8 cellular contexts compared by ENCODE assay signal in genomic region chr12:121296618-121297476, GRCh38. TPM values are rescaled to one million over a fixed set of nuclear protein-coding genes. Genes with fewer than 3 reads are reported as not detected.
DNase-seq lines count a peak whose midpoint lies in the region; ATAC-seq and TF ChIP-seq lines count a peak whose summit lies in the region.

Gene CAMKK2 (minus strand): TSS chr12:121296709. CDS start chr12:121274526, 22,183 bp downstream.

- no peaks in the 10 kb centered on the region for H3K9me3 ChIP-seq in parathyroid adenoma (ENCODE audit: control insufficient read depth, low read length)
- H3K9me3 ChIP-seq in thyroid gland: no peaks in the 10 kb centered on the region

- peak within 1 kb of the TSS; percentile 85 for H3K27ac Mint-ChIP-seq in activated naive CD8-positive, alpha-beta T cell treated with anti-CD3 and anti-CD28 coated beads, Interleukin-2, amount 10 ng/mL, durations not matched to agents 7 days and 5 days

- intact Hi-C loops in Right ventricle myocardium superior (cut with DNase I): no loop called here
- intact Hi-C loops in thyroid gland (cut with DNase I): no loop called here

- 0 to 1% methylated on average over 24 to 40 of the region's 104 CpGs for WGBS in thyroid gland, 2 donors

- H3K4me1 Mint-ChIP-seq in activated naive CD8-positive, alpha-beta T cell treated with anti-CD3 and anti-CD28 coated beads, Interleukin-2, amount 10 ng/mL, durations not matched to agents 7 days and 5 days: peaks cover 18% of the 10 kb centered on the region

- peak within 1 kb of the TSS; percentile 67 for H3K9ac ChIP-seq in parathyroid adenoma

- H3K4me1 ChIP-seq in parathyroid adenoma: no peaks in the 10 kb centered on the region
- peaks cover 8 to 24% of the 10 kb centered on the region in 2 donors for H3K4me1 ChIP-seq in thyroid gland

- peak within 1 kb of the TSS; percentile 93 for H2AFZ ChIP-seq in parathyroid adenoma

- no peaks in the 10 kb centered on the region for H3K27me3 ChIP-seq in parathyroid adenoma (ENCODE audit: control insufficient read depth, insufficient read depth, low read length)
- no peaks in the 10 kb centered on the region for H3K27me3 ChIP-seq in thyroid gland

- peak within 1 kb of the TSS; percentile 91 for H3K4me3 Mint-ChIP-seq in activated naive CD8-positive, alpha-beta T cell treated with anti-CD3 and anti-CD28 coated beads, Interleukin-2, amount 10 ng/mL, durations not matched to agents 7 days and 5 days

- POLR2A ChIA-PET in activated naive CD8-positive, alpha-beta T cell treated with anti-CD3 and anti-CD28 coated beads, Interleukin-2, amount 10 ng/mL, durations not matched to agents 7 days and 5 days (lab: Charles Lee): interaction anchor here (0.6 to 3.0 kb wide), 9 partner anchors 11 to 157 kb away, joined by 3 to 16 read pairs (median 5); partner anchors contain the start of gene RNF34

- TF ChIP-seq CTCF in GM10266 (IDR thresholded peaks at IDR 0.05; ENCODE audit: control insufficient read depth, insufficient read depth, low read depth, missing control alignments) (peak; percentile 40), HFF-Myc (IDR thresholded peaks at IDR 0.05; ENCODE audit: low read depth, low read length, missing control alignments) (no peak), NB4 (IDR thresholded peaks at IDR 0.05; ENCODE audit: low read depth, low read length) (peak; percentile 22), parathyroid adenoma (IDR thresholded peaks at IDR 0.05) (peak; percentile 23), thyroid gland (IDR thresholded peaks at IDR 0.05) (peak in 2 of 6 experiments; percentile 23 to 24)

- no peaks in the 10 kb centered on the region for H3K36me3 ChIP-seq in parathyroid adenoma (ENCODE audit: control insufficient read depth, insufficient read depth, low read length)
- no peaks in the 10 kb centered on the region for H3K36me3 ChIP-seq in thyroid gland

- no peaks in the 10 kb centered on the region for H3K36me3 Mint-ChIP-seq in activated naive CD8-positive, alpha-beta T cell treated with anti-CD3 and anti-CD28 coated beads, Interleukin-2, amount 10 ng/mL, durations not matched to agents 7 days and 5 days

- no peaks in the 10 kb centered on the region for H3K9me3 Mint-ChIP-seq in activated naive CD8-positive, alpha-beta T cell treated with anti-CD3 and anti-CD28 coated beads, Interleukin-2, amount 10 ng/mL, durations not matched to agents 7 days and 5 days

- DNase-seq in GM10266 (ENCODE audit: extremely low spot score): peak; percentile 99
- no peak for DNase-seq in HFF-Myc (ENCODE audit: extremely low read depth, low read depth)
- peak; percentile 94 for DNase-seq in NB4 (ENCODE audit: low read depth)
- peak; percentile 62 to 79 for DNase-seq in SW 1271 (lab: John Stamatoyannopoulos, UW)
- DNase-seq in activated naive CD8-positive, alpha-beta T cell treated with anti-CD3 and anti-CD28 coated beads, Interleukin-2, amount 10 ng/mL, durations not matched to agents 7 days and 5 days: peak; percentile 98
- DNase-seq in Right ventricle myocardium superior: peak; percentile 91
- peak; percentile 74 to 83 for DNase-seq in thyroid gland

- ATAC-seq in activated naive CD8-positive, alpha-beta T cell treated with anti-CD3 and anti-CD28 coated beads, Interleukin-2, amount 10 ng/mL, durations not matched to agents 7 days and 5 days (ENCODE audit: low read depth): peak; percentile 87
- peak; percentile 97 for ATAC-seq in Right ventricle myocardium superior (ENCODE audit: poor library complexity)

- H3K4me3 ChIP-seq in HFF-Myc (replicated peaks; ENCODE audit: low read depth, low read length): peak within 1 kb of the TSS; percentile 88
- peak within 1 kb of the TSS; percentile 83 for H3K4me3 ChIP-seq in NB4 (ENCODE audit: low read depth, low read length)
- peak within 1 kb of the TSS; percentile 83 for H3K4me3 ChIP-seq in parathyroid adenoma (ENCODE audit: low read depth, low read length)
- peak within 1 kb of the TSS; percentile 92 to 99 (median 94) for H3K4me3 ChIP-seq in thyroid gland (replicated peaks in 1 of 3)

- peak within 1 kb of the TSS; percentile 64 for H3K27ac ChIP-seq in parathyroid adenoma
- H3K27ac ChIP-seq in thyroid gland: peak within 1 kb of the TSS; percentile 77 to 92 (median 81)

- peaks cover 8% of the 10 kb centered on the region for H3K79me2 ChIP-seq in parathyroid adenoma

- peaks cover 2% of the 10 kb centered on the region for H3K27me3 Mint-ChIP-seq in activated naive CD8-positive, alpha-beta T cell treated with anti-CD3 and anti-CD28 coated beads, Interleukin-2, amount 10 ng/mL, durations not matched to agents 7 days and 5 days

- TF ChIP-seq POLR2A in NB4 (IDR thresholded peaks at IDR 0.05; ENCODE audit: extremely low read depth, insufficient read length): peak; percentile 67
- peak in 1 of 2 donors; percentile 72 for TF ChIP-seq POLR2A in thyroid gland (IDR thresholded peaks at IDR 0.05)

- peak within 1 kb of the TSS; percentile 94 for H3K4me2 ChIP-seq in parathyroid adenoma (ENCODE audit: low read length)

RNA-seq across cellular contexts. Expression of gene CAMKK2, which starts in this region (rescaled TPM):
- 10 to 100 TPM; 27.0 to 29.2 TPM for total RNA-seq in activated naive CD8-positive, alpha-beta T cell treated with anti-CD3 and anti-CD28 coated beads, Interleukin-2, amount 10 ng/mL, durations not matched to agents 7 days and 5 days
- total RNA-seq in Right ventricle myocardium superior (14.8 TPM), thyroid gland (10 to 100 TPM; 34.1 to 38.4 (median 36.3) TPM)
